2 cellular contexts compared by ENCODE assay signal in the genomic region with DNA sequence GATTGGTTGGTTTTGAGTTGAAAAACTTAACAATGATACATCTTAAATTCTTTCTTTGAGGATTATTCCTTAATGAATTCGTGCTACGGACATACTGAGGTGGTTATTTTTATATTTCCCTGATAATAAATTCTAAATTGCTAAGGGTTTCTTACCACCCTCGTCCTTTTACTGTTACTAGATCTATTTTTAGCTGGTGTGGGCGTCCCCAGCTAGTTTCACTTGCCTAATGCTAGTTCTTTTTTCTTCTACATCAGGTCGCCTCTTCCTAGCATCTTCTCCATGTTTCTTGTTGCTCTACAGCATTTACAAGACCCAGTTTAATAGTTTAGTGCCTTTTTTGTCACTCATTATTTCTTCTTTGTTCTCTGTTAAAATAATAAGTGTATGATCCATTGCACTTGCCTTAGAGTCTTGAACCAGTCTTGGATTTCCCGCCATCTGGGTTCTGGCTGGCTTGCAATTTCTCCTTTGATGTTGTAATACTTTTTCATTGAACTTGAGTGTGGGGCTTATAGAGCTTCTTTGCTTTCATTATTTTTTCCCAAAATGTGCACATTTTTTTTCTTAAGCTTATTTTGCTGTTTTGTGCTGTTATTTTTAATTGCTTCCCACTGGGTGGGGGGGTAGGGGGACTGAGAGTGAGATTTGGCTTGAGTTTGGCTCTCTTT.
TF ChIP-seq lines count a peak whose summit lies in the region.

No MANE protein-coding gene starts in this region.

TF ChIP-seq in liver, 16 proteins besides CTCF, POLR2A, EP300 and RAD21:
- TF ChIP-seq FOXA1 (IDR thresholded peaks at IDR 0.05) = no peak

TF ChIP-seq in HepG2, 621 proteins besides CTCF, POLR2A, EP300 and RAD21:
- no peak for TF ChIP-seq TBP (CRISPR knock-in tag; IDR thresholded peaks at IDR 0.05)
- no peak for TF ChIP-seq ONECUT2 (CRISPR knock-in tag; IDR thresholded peaks at IDR 0.05)
- no peak for TF ChIP-seq JUN (CRISPR knock-in tag; IDR thresholded peaks at IDR 0.05)
- no peak for TF ChIP-seq ERF (CRISPR knock-in tag; IDR thresholded peaks at IDR 0.05)
- TF ChIP-seq ZFP1 (CRISPR knock-in tag; IDR thresholded peaks at IDR 0.05) = no peak
- no peak for TF ChIP-seq TRIM24 (CRISPR knock-in tag; IDR thresholded peaks at IDR 0.05)
- TF ChIP-seq, protein P1, sequence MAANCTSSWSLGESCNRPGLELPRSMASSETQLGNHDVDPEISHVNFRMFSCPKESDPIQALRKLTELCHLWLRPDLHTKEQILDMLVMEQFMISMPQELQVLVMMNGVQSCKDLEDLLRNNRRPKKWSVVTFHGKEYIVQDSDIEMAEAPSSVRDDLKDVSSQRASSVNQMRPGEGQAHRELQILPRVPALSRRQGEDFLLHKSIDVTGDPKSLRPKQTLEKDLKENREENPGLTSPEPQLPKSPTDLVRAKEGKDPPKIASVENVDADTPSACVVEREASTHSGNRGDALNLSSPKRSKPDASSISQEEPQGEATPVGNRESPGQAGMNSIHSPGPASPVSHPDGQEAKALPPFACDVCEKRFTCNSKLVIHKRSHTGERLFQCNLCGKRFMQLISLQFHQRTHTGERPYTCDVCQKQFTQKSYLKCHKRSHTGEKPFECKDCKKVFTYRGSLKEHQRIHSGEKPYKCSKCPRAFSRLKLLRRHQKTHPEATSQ (CRISPR knock-in tag; IDR thresholded peaks at IDR 0.05; ENCODE audit: borderline replicate concordance) = no peak
- TF ChIP-seq PCBP2 (optimal IDR thresholded peaks at IDR 0.05; ENCODE audit: low read depth, low read length, poor library complexity, severe bottlenecking) = no peak
